ENCODE assay signal across 12 cellular contexts in the genomic region with DNA sequence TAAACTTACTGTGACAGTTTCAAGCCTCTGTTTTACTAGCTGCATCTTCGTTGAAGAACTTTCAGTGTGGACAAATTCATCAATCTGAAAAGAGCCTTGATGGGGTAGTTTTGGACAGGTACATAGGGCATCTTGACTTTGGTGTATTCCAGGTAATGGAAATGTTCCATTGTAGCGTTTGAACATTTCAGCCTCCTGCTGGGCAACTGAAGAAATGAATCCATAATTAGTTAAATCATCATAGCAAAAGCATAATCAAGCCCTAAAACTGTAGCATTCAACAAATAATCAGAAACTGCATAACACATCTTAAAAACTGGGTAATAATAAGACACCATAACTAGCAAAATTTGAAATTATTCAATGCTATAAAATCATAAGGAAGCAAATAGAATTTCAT.
DNase-seq lines count a peak whose midpoint lies in the region; ATAC-seq and TF ChIP-seq lines count a peak whose summit lies in the region.
"Had no signal": no experiment of that assay in that cellular context is flagged by ENCODE, and none has a peak within 500 bp of the region (broad histone marks: within the 10 kb centered on the region; RNA-seq: fewer than 3 reads in every experiment).

No MANE protein-coding gene starts in this region.

- DNase-seq in NCI-H1694 (lab: John Stamatoyannopoulos, UW): peak; percentile 0
- DNase-seq in NCI-H1694 treated with DMSO at 0.1 percent for 48 hours (lab: John Stamatoyannopoulos, UW): no peak
- DNase-seq in NCI-H1105 (lab: John Stamatoyannopoulos, UW): peak; percentile 10
- peak; percentile 18 for DNase-seq in dermis blood vessel endothelial cell
- no peak for DNase-seq in retinal pigment epithelial cell (ENCODE audit: low read depth)
- no peak for DNase-seq in kidney tubule cell (ENCODE audit: low spot score)
- DNase-seq: activated naive CD4-positive, alpha-beta T cell treated with anti-CD3 and anti-CD28 coated beads, Interleukin-2, amount 10 ng/mL, durations not matched to agents 7 days and 5 days; SHP77; stimulated activated CD4-positive, alpha-beta T cell treated with anti-CD3 and anti-CD28 coated beads, Interleukin-12 subunit alpha, Interleukin-12 subunit beta, amount 100 ng/mL, for 4 hours had no signal

- ATAC-seq in GM18861 (IDR thresholded peaks at IDR 0.05; ENCODE audit: unreplicated experiment) (no peak), HG03432 (IDR thresholded peaks at IDR 0.05; ENCODE audit: unreplicated experiment) (no peak)
- ATAC-seq: activated CD4-positive, CD25-positive, alpha-beta regulatory T cell treated with anti-CD3 and anti-CD28 coated beads, Interleukin-2, amount 50 U/mL, for 24 hours had no signal

- TF ChIP-seq CTCF in retinal pigment epithelial cell (conservative IDR thresholded peaks at IDR 0.05; ENCODE audit: low read depth, low read length): peak; percentile 25

- no peak overlapping the region for H3K4me3 ChIP-seq in retinal pigment epithelial cell (ENCODE audit: low read length)

Comparison
In these comparisons a context has a peak if more than half of its experiments do, and no peak if none do; other contexts are left out.
1. DNase-seq: peak in NCI-H1694 (single experiment), NCI-H1105 (single experiment) and dermis blood vessel endothelial cell (single experiment); none in NCI-H1694 treated with DMSO at 0.1 percent for 48 hours (single experiment), retinal pigment epithelial cell (single experiment) and kidney tubule cell (single experiment).